8 cellular contexts compared by ENCODE assay signal in genomic region chr1:8373547-8374270, GRCh38. TPM values are rescaled to one million over a fixed set of nuclear protein-coding genes. Genes with fewer than 3 reads are reported as not detected.
DNase-seq lines count a peak whose midpoint lies in the region; ATAC-seq and TF ChIP-seq lines count a peak whose summit lies in the region.

No MANE protein-coding gene starts in this region.

- H3K27me3 ChIP-seq in upper lobe of right lung, result no peaks in the 10 kb centered on the region

- DNase-seq in NCI-H345 (lab: John Stamatoyannopoulos, UW) (peak; percentile 70), middle frontal gyrus (ENCODE audit: extremely low spot score, low spot score) (peak; percentile 50), upper lobe of right lung (no peak)
- no peak for DNase-seq in effector memory CD8-positive, alpha-beta T cell

- ATAC-seq in effector memory CD8-positive, alpha-beta T cell (replicated peaks), result no peak
- ATAC-seq in upper lobe of right lung (peak; percentile 87), GM21367 (IDR thresholded peaks at IDR 0.05; ENCODE audit: unreplicated experiment) (no peak), GM19397 (IDR thresholded peaks at IDR 0.05; ENCODE audit: unreplicated experiment) (no peak), GM18511 (IDR thresholded peaks at IDR 0.05; ENCODE audit: unreplicated experiment) (no peak)

- no peaks in the 10 kb centered on the region for H3K9me3 ChIP-seq in upper lobe of right lung

- no peaks in the 10 kb centered on the region for H3K27me3 Mint-ChIP-seq in effector memory CD8-positive, alpha-beta T cell

- peaks cover 68% of the 10 kb centered on the region for H3K4me1 ChIP-seq in upper lobe of right lung

- no peak for TF ChIP-seq CTCF in C4-2B (conservative IDR thresholded peaks at IDR 0.05)
- no peak for TF ChIP-seq CTCF in upper lobe of right lung (IDR thresholded peaks at IDR 0.05)

- H3K36me3 Mint-ChIP-seq in effector memory CD8-positive, alpha-beta T cell (ENCODE audit: insufficient read depth), result peaks cover 15% of the 10 kb centered on the region

- peak overlapping the region; percentile 46 to 74 for H3K27ac Mint-ChIP-seq in effector memory CD8-positive, alpha-beta T cell

- H3K4me3 Mint-ChIP-seq in effector memory CD8-positive, alpha-beta T cell, result no peak overlapping the region

- no peaks in the 10 kb centered on the region for H3K9me3 Mint-ChIP-seq in effector memory CD8-positive, alpha-beta T cell

- intact Hi-C loops in upper lobe of right lung (cut with DNase I), result no loop called here

- H3K36me3 ChIP-seq in upper lobe of right lung, result peaks cover 8% of the 10 kb centered on the region

- peak overlapping the region; percentile 34; the same call in 1 of the 2 replicates for H3K27ac ChIP-seq in C4-2B
- H3K27ac ChIP-seq in upper lobe of right lung, result peak overlapping the region; percentile 77

- peaks cover 45 to 53% of the 10 kb centered on the region in 2 donors for H3K4me1 Mint-ChIP-seq in effector memory CD8-positive, alpha-beta T cell (ENCODE audit: low read depth in 2 of 2)

- H3K4me3 ChIP-seq in upper lobe of right lung, result no peak overlapping the region

RNA-seq across cellular contexts. Expression of gene SLC45A1, which starts 55.8 kb away (rescaled TPM):
- 1.9 TPM for total RNA-seq in upper lobe of right lung

Comparison
In these comparisons a context has a peak if more than half of its experiments do, and no peak if none do; other contexts are left out.
1. DNase-seq: peak in NCI-H345 (single experiment) and middle frontal gyrus (single experiment); none in effector memory CD8-positive, alpha-beta T cell (0 of 3) and upper lobe of right lung (single experiment).